Comparison of ENCODE assay signal across 18 cellular contexts in genomic region chr4:78601013-78601412, GRCh38. TPM values are rescaled to one million over a fixed set of nuclear protein-coding genes. Genes with fewer than 3 reads are reported as not detected.
DNase-seq lines count a peak whose midpoint lies in the region; ATAC-seq and TF ChIP-seq lines count a peak whose summit lies in the region.
"Had no signal": no experiment of that assay in that cellular context is flagged by ENCODE, and none has a peak within 500 bp of the region (broad histone marks: within the 10 kb centered on the region; RNA-seq: fewer than 3 reads in every experiment).

No MANE protein-coding gene starts in this region.

- DNase-seq in natural killer cell, result no peak
- DNase-seq in activated naive CD4-positive, alpha-beta T cell treated with anti-CD3 and anti-CD28 coated beads, Interleukin-2, amount 10 ng/mL, durations not matched to agents 7 days and 5 days, result no peak
- no peak for DNase-seq in SK-N-SH
- no peak for DNase-seq in stimulated activated CD4-positive, alpha-beta T cell treated with anti-CD3 and anti-CD28 coated beads, Interleukin-12 subunit alpha, Interleukin-12 subunit beta, amount 100 ng/mL, for 4 hours
- DNase-seq: activated CD4-positive, alpha-beta T cell treated with anti-CD3 and anti-CD28 coated beads for 36 hours; activated effector memory CD4-positive, alpha-beta T cell treated with Interleukin-2 at 50 U/mL for 16 hours; CD4-positive, alpha-beta T cell; left cardiac atrium; SIG-M5; stimulated activated CD4-positive, alpha-beta T cell treated with anti-CD3 and anti-CD28 coated beads, Interleukin-2, amount 100 ng/mL, for 24 hours; stimulated activated naive CD8-positive, alpha-beta T cell treated with anti-CD3 and anti-CD28 coated beads, Interleukin-15, amount 100 ng/mL, for 72 hours had no signal

- peaks cover 10 to 18% of the 10 kb centered on the region in 2 donors for H3K27me3 Mint-ChIP-seq in natural killer cell (ENCODE audit: low read depth in 2 of 2)
- H3K27me3 Mint-ChIP-seq in activated naive CD4-positive, alpha-beta T cell treated with anti-CD3 and anti-CD28 coated beads, Interleukin-2, amount 10 ng/mL, durations not matched to agents 7 days and 5 days, result peaks cover 8% of the 10 kb centered on the region
- H3K27me3 Mint-ChIP-seq: CD4-positive, alpha-beta T cell had no signal

- H3K9ac ChIP-seq in endocrine pancreas (ENCODE audit: control insufficient read depth, insufficient read depth, low read length) (no peak overlapping the region), SK-N-SH (no peak overlapping the region)
- H3K9ac ChIP-seq: neural progenitor cell had no signal

- no peaks in the 10 kb centered on the region for H3K36me3 Mint-ChIP-seq in natural killer cell
- no peaks in the 10 kb centered on the region for H3K36me3 Mint-ChIP-seq in activated naive CD4-positive, alpha-beta T cell treated with anti-CD3 and anti-CD28 coated beads, Interleukin-2, amount 10 ng/mL, durations not matched to agents 7 days and 5 days
- H3K36me3 Mint-ChIP-seq: IgD-negative memory B cell, neural progenitor cell had no signal

- H3K9me2 ChIP-seq in SK-N-SH, result no peaks in the 10 kb centered on the region

- H2AFZ ChIP-seq in SK-N-SH (ENCODE audit: low read depth), result no peak overlapping the region
- H2AFZ ChIP-seq: neural progenitor cell had no signal

- TF ChIP-seq CTCF in natural killer cell (IDR thresholded peaks at IDR 0.05), result no peak
- TF ChIP-seq CTCF in SK-N-SH (IDR thresholded peaks at IDR 0.05), result no peak

- H3K4me3 ChIP-seq in endocrine pancreas (ENCODE audit: control insufficient read depth, insufficient read depth, low read length) (peak overlapping the region; percentile 30), SK-N-SH (ENCODE audit: low read depth in 2 of 2, low read length in 1 of 2) (no peak overlapping the region)
- H3K4me3 ChIP-seq: neural progenitor cell had no signal

- no peak for TF ChIP-seq RAD21 in SK-N-SH (IDR thresholded peaks at IDR 0.05; ENCODE audit: low read length)

- H3K79me2 ChIP-seq in SK-N-SH (ENCODE audit: insufficient read depth), result no peaks in the 10 kb centered on the region

- peak; percentile 87 for ATAC-seq in GM18511 (IDR thresholded peaks at IDR 0.05; ENCODE audit: unreplicated experiment)
- ATAC-seq in GM21367 (IDR thresholded peaks at IDR 0.05; ENCODE audit: unreplicated experiment), result peak; percentile 58
- peak; percentile 66 for ATAC-seq in HG03280 (IDR thresholded peaks at IDR 0.05; ENCODE audit: unreplicated experiment)
- ATAC-seq in natural killer cell, result no peak
- ATAC-seq: activated CD4-positive, alpha-beta T cell treated with anti-CD3 and anti-CD28 coated beads for 36 hours; stimulated activated naive CD8-positive, alpha-beta T cell treated with anti-CD3 and anti-CD28 coated beads, Interleukin-15, amount 100 ng/mL, for 72 hours had no signal

- no peak for TF ChIP-seq EP300 in SK-N-SH (IDR thresholded peaks at IDR 0.05; ENCODE audit: borderline replicate concordance in 1 of 2, low read depth in 1 of 2, low read length in 1 of 2)

- H3K27me3 ChIP-seq in endocrine pancreas (ENCODE audit: control insufficient read depth, insufficient read depth, low read length) (no peaks in the 10 kb centered on the region), SK-N-SH (ENCODE audit: insufficient read depth) (no peaks in the 10 kb centered on the region)
- H3K27me3 ChIP-seq: neural progenitor cell had no signal

- CTCF ChIA-PET in activated naive CD4-positive, alpha-beta T cell treated with anti-CD3 and anti-CD28 coated beads, Interleukin-2, amount 10 ng/mL, durations not matched to agents 7 days and 5 days (lab: Charles Lee), result interaction anchor here (1.7 kb wide), 1 partner anchor 13 kb away, joined by 4 read pairs; no protein-coding TSS in a partner anchor
- CTCF ChIA-PET in SK-N-SH (lab: Yijun Ruan, JAX), result interaction anchor here (0.9 kb wide), 1 partner anchor 263 kb away, joined by 5 read pairs; no protein-coding TSS in a partner anchor

- intact Hi-C loops in natural killer cell (cut with micrococcal nuclease), result no loop called here

- POLR2A ChIA-PET in SK-N-SH (lab: Yijun Ruan, JAX), result no interaction called here

- H3K36me3 ChIP-seq in endocrine pancreas (ENCODE audit: control insufficient read depth, insufficient read depth, low read length) (no peaks in the 10 kb centered on the region), SK-N-SH (replicated peaks in 1 of 2; ENCODE audit: control insufficient read depth in 1 of 2, insufficient read depth in 2 of 2, low read length in 1 of 2) (no peaks in the 10 kb centered on the region)
- H3K36me3 ChIP-seq: neural progenitor cell had no signal

- no peak overlapping the region for H3K4me2 ChIP-seq in SK-N-SH
- H3K4me2 ChIP-seq: neural progenitor cell had no signal

- H3K9me3 Mint-ChIP-seq in natural killer cell, result no peaks in the 10 kb centered on the region
- no peaks in the 10 kb centered on the region for H3K9me3 Mint-ChIP-seq in activated naive CD4-positive, alpha-beta T cell treated with anti-CD3 and anti-CD28 coated beads, Interleukin-2, amount 10 ng/mL, durations not matched to agents 7 days and 5 days
- H3K9me3 Mint-ChIP-seq: CD4-positive, alpha-beta T cell; central memory CD8-positive, alpha-beta T cell; IgD-negative memory B cell; neural progenitor cell; stimulated activated naive CD8-positive, alpha-beta T cell treated with anti-CD3 and anti-CD28 coated beads, Interleukin-15, amount 100 ng/mL, for 72 hours had no signal

- H3F3A ChIP-seq in SK-N-SH (replicated peaks; ENCODE audit: insufficient read depth), result no peaks in the 10 kb centered on the region

- H3K27ac Mint-ChIP-seq in natural killer cell, result no peak overlapping the region
- H3K27ac Mint-ChIP-seq in activated naive CD4-positive, alpha-beta T cell treated with anti-CD3 and anti-CD28 coated beads, Interleukin-2, amount 10 ng/mL, durations not matched to agents 7 days and 5 days, result no peak overlapping the region
- H3K27ac Mint-ChIP-seq: activated CD4-positive, alpha-beta T cell treated with anti-CD3 and anti-CD28 coated beads for 36 hours; CD4-positive, alpha-beta T cell; IgD-negative memory B cell; neural progenitor cell; stimulated activated naive CD8-positive, alpha-beta T cell treated with anti-CD3 and anti-CD28 coated beads, Interleukin-15, amount 100 ng/mL, for 72 hours had no signal

- H3K27ac ChIP-seq in SK-N-SH (ENCODE audit: low read depth in 2 of 2, low read length in 1 of 2), result no peak overlapping the region
- H3K27ac ChIP-seq: neural progenitor cell had no signal

- H3K4me3 Mint-ChIP-seq in natural killer cell, result no peak overlapping the region
- H3K4me3 Mint-ChIP-seq in activated naive CD4-positive, alpha-beta T cell treated with anti-CD3 and anti-CD28 coated beads, Interleukin-2, amount 10 ng/mL, durations not matched to agents 7 days and 5 days, result no peak overlapping the region
- H3K4me3 Mint-ChIP-seq: activated CD4-positive, alpha-beta T cell treated with anti-CD3 and anti-CD28 coated beads for 36 hours; CD4-positive, alpha-beta T cell; central memory CD8-positive, alpha-beta T cell; neural progenitor cell; stimulated activated naive CD8-positive, alpha-beta T cell treated with anti-CD3 and anti-CD28 coated beads, Interleukin-15, amount 100 ng/mL, for 72 hours had no signal

- H3K4me1 ChIP-seq in endocrine pancreas (ENCODE audit: control insufficient read depth, insufficient read depth, low read length), result no peaks in the 10 kb centered on the region
- H3K4me1 ChIP-seq in SK-N-SH (ENCODE audit: control insufficient read depth in 1 of 2, insufficient read depth in 2 of 2, low read depth in 1 of 2, low read length in 1 of 2), result peaks cover 0 to 6% of the 10 kb centered on the region in 2 experiments; a peak in 1 of 4 replicates
- H3K4me1 ChIP-seq: neural progenitor cell had no signal

- H3K9me3 ChIP-seq in endocrine pancreas (ENCODE audit: control insufficient read depth, low read length), result no peaks in the 10 kb centered on the region
- H3K9me3 ChIP-seq in SK-N-SH, result no peaks in the 10 kb centered on the region

- no peaks in the 10 kb centered on the region for H4K20me1 ChIP-seq in SK-N-SH (ENCODE audit: insufficient read depth)

- 91% methylated on average over 7 of the region's 7 CpGs for WGBS in SK-N-SH (ENCODE audit: low lambda C conversion rate)

- H3K4me1 Mint-ChIP-seq in natural killer cell, result no peaks in the 10 kb centered on the region
- H3K4me1 Mint-ChIP-seq in activated naive CD4-positive, alpha-beta T cell treated with anti-CD3 and anti-CD28 coated beads, Interleukin-2, amount 10 ng/mL, durations not matched to agents 7 days and 5 days, result no peaks in the 10 kb centered on the region
- H3K4me1 Mint-ChIP-seq: activated CD4-positive, alpha-beta T cell treated with anti-CD3 and anti-CD28 coated beads for 36 hours; central memory CD8-positive, alpha-beta T cell; neural progenitor cell; stimulated activated naive CD8-positive, alpha-beta T cell treated with anti-CD3 and anti-CD28 coated beads, Interleukin-15, amount 100 ng/mL, for 72 hours had no signal

TF ChIP-seq in SK-N-SH, 30 proteins besides CTCF, POLR2A, EP300 and RAD21 (continues in another document):
- TF ChIP-seq FOSL2 (IDR thresholded peaks at IDR 0.05; ENCODE audit: borderline replicate concordance, low read depth) (no peak), ZBTB33 (IDR thresholded peaks at IDR 0.05; ENCODE audit: borderline replicate concordance, low read depth) (no peak)

RNA-seq across cellular contexts. Expression of gene ANXA3, which starts 49.4 kb away (rescaled TPM):
- 1 to 10 TPM in 2 of 3 donors, not detected in 1; 1.1 to 1.2 TPM for total RNA-seq in natural killer cell
- 13.8 and 15.5 TPM in 2 replicates for polyA plus RNA-seq in SK-N-SH (2012; rRNA removed)
- polyA plus RNA-seq in SK-N-SH (2012; cell fraction: cytosol; rRNA removed), result 16.9 and 18.2 TPM in 2 replicates
- 31.0 and 31.4 TPM in 2 replicates for polyA plus RNA-seq in SK-N-SH (2012; cell fraction: nucleus; rRNA removed)
- total RNA-seq: CD4-positive, alpha-beta T cell had no signal

Comparison
In these comparisons a context has a peak if more than half of its experiments do, and no peak if none do; other contexts are left out.
1. ATAC-seq: peak in GM18511 (single experiment), GM21367 (single experiment) and HG03280 (single experiment); none in natural killer cell (0 of 3).